16 cellular contexts compared by ENCODE assay signal in genomic region chr5:31492824-31493223, GRCh38. TPM values are rescaled to one million over a fixed set of nuclear protein-coding genes. Genes with fewer than 3 reads are reported as not detected.
DNase-seq lines count a peak whose midpoint lies in the region; ATAC-seq, FAIRE-seq and TF ChIP-seq lines count a peak whose summit lies in the region.
"Had no signal": no experiment of that assay in that cellular context is flagged by ENCODE, and none has a peak within 500 bp of the region (broad histone marks: within the 10 kb centered on the region; RNA-seq: fewer than 3 reads in every experiment).

No MANE protein-coding gene starts in this region.

- H3K36me3 ChIP-seq in bronchial epithelial cell (ENCODE audit: control insufficient read depth, insufficient read depth, low read length), result peaks cover 13% of the 10 kb centered on the region
- peaks cover 9 to 17% of the 10 kb centered on the region in 2 donors for H3K36me3 ChIP-seq in small intestine (ENCODE audit: control insufficient read depth in 2 of 2, insufficient read depth in 2 of 2, low read length in 2 of 2)
- H3K36me3 ChIP-seq in SJCRH30, result peaks cover 74% of the 10 kb centered on the region
- H3K36me3 ChIP-seq in kidney (ENCODE audit: control insufficient read depth in 1 of 2, insufficient read depth in 2 of 2, low read length in 2 of 2), result peaks cover 15 to 24% of the 10 kb centered on the region in 2 donors

- no peak for ATAC-seq in GM21619 (IDR thresholded peaks at IDR 0.05; ENCODE audit: unreplicated experiment)

- H3K27me3 ChIP-seq in bronchial epithelial cell (ENCODE audit: control insufficient read depth, insufficient read depth, low read length) (no peaks in the 10 kb centered on the region), small intestine (ENCODE audit: control insufficient read depth in 2 of 2, insufficient read depth in 2 of 2, low read length in 2 of 2) (no peaks in the 10 kb centered on the region), SJCRH30 (no peaks in the 10 kb centered on the region)
- H3K27me3 ChIP-seq: BLaER1 treated with 17β-estradiol and CSF1 and Interleukin-3, amounts not matched to agents 10 nM and 100 nM; neural progenitor cell; SJSA1 had no signal

- H3K9ac ChIP-seq in kidney (ENCODE audit: low read length in 2 of 2), result no peak overlapping the region
- H3K9ac ChIP-seq: BLaER1 treated with 17β-estradiol and CSF1 and Interleukin-3, amounts not matched to agents 10 nM and 100 nM; neural progenitor cell had no signal

- intact Hi-C loops in kidney (cut with DNase I), result no loop called here

- H3K27ac ChIP-seq in small intestine (ENCODE audit: low read depth in 1 of 2, low read length in 1 of 2) (no peak overlapping the region), SJCRH30 (no peak overlapping the region), kidney (ENCODE audit: low read depth in 2 of 2, low read length in 2 of 2) (no peak overlapping the region)
- H3K27ac ChIP-seq: BLaER1 treated with 17β-estradiol and CSF1 and Interleukin-3, amounts not matched to agents 10 nM and 100 nM; neural progenitor cell; SJSA1 had no signal

- WGBS in small intestine, 3 donors, result 29 to 53% (median 44%) methylated on average over 2 of the region's 2 CpGs

- H3K9me3 ChIP-seq in small intestine (ENCODE audit: control insufficient read depth, low read depth), result no peaks in the 10 kb centered on the region
- no peaks in the 10 kb centered on the region for H3K9me3 ChIP-seq in SJCRH30 (replicated peaks)
- H3K9me3 ChIP-seq in kidney (ENCODE audit: control insufficient read depth in 1 of 2, low read length in 2 of 2), result no peaks in the 10 kb centered on the region
- H3K9me3 ChIP-seq: BLaER1 treated with 17β-estradiol and CSF1 and Interleukin-3, amounts not matched to agents 10 nM and 100 nM; SJSA1 had no signal

- FAIRE-seq in bronchial epithelial cell (lab: Jason Lieb, UNC), result no peak
- no peak for FAIRE-seq in small intestine (lab: Jason Lieb, UNC)
- FAIRE-seq in kidney (lab: Jason Lieb, UNC), result no peak
- FAIRE-seq: keratinocyte had no signal

- H3K4me1 ChIP-seq in small intestine (ENCODE audit: control insufficient read depth in 2 of 2, insufficient read depth in 1 of 2, low read depth in 1 of 2, low read length in 1 of 2) (no peaks in the 10 kb centered on the region), SJCRH30 (no peaks in the 10 kb centered on the region), kidney (ENCODE audit: control insufficient read depth in 1 of 2, insufficient read depth in 1 of 2, low read depth in 1 of 2, low read length in 2 of 2) (no peaks in the 10 kb centered on the region)
- H3K4me1 ChIP-seq: BLaER1 treated with 17β-estradiol and CSF1 and Interleukin-3, amounts not matched to agents 10 nM and 100 nM; neural progenitor cell; SJSA1 had no signal

- no peak for TF ChIP-seq CTCF in bronchial epithelial cell (IDR thresholded peaks at IDR 0.05; ENCODE audit: insufficient read depth, low read length, severe bottlenecking)
- no peak for TF ChIP-seq CTCF in kidney (IDR thresholded peaks at IDR 0.05; ENCODE audit: borderline replicate concordance, extremely low read depth, insufficient read depth)

- H3K4me3 ChIP-seq in bronchial epithelial cell (ENCODE audit: low read depth, low read length), result no peak overlapping the region
- H3K4me3 ChIP-seq in small intestine (ENCODE audit: low read depth in 1 of 2, low read length in 2 of 2), result no peak overlapping the region
- H3K4me3 ChIP-seq in SJCRH30, result no peak overlapping the region
- no peak overlapping the region for H3K4me3 ChIP-seq in kidney (ENCODE audit: low read length in 2 of 2)
- H3K4me3 ChIP-seq: BLaER1 treated with 17β-estradiol and CSF1 and Interleukin-3, amounts not matched to agents 10 nM and 100 nM; neural progenitor cell; SJSA1 had no signal

- DNase-seq in NCI-H2171 treated with DMSO at 0.1 percent for 48 hours (lab: John Stamatoyannopoulos, UW), result peak; percentile 38
- no peak for DNase-seq in NCI-H2171 (lab: John Stamatoyannopoulos, UW)
- DNase-seq in bronchial epithelial cell (ENCODE audit: low read depth), result peak; percentile 19
- peak; percentile 50 for DNase-seq in glomerular endothelial cell (ENCODE audit: extremely low read depth, low read depth, low spot score)
- peak; percentile 17 for DNase-seq in small intestine
- DNase-seq in SJCRH30, result no peak
- DNase-seq in kidney, result no peak
- DNase-seq: 8988T; activated effector memory CD4-positive, alpha-beta T cell treated with anti-CD3 and anti-CD28 coated beads, Interleukin-2, amount 50 U/mL, for 16 hours; DMS53; NCI-H1436 had no signal

RNA-seq across cellular contexts. Expression of gene DROSHA, which starts 39.1 kb away (rescaled TPM):
- total RNA-seq in bronchial epithelial cell, result 30.8 and 37.0 TPM in 2 replicates
- total RNA-seq in glomerular endothelial cell, result 44.1 and 57.8 TPM in 2 replicates
- 10 to 100 TPM; 24.0 to 34.1 (median 28.6) TPM for polyA plus RNA-seq in small intestine
- total RNA-seq in SJCRH30 (2014; rRNA removed; shearing (Covaris generic)), result 104 and 105 TPM in 2 replicates
- 51.6 TPM for total RNA-seq in kidney
- polyA plus RNA-seq in kidney (ENCODE audit: insufficient read depth, low read depth, low replicate concordance), result 39.9 TPM

RNA-seq across cellular contexts. Expression of gene C5orf22, which starts 39.3 kb away (rescaled TPM):
- total RNA-seq in bronchial epithelial cell (15.5 and 15.7 TPM in 2 replicates), glomerular endothelial cell (18.2 and 18.7 TPM in 2 replicates), kidney (22.5 TPM)
- polyA plus RNA-seq in small intestine (10 to 100 TPM in 1 of 3 donors, 1 to 10 TPM in 2; 6.8 to 11.1 (median 7.8) TPM), kidney (ENCODE audit: insufficient read depth, low read depth, low replicate concordance) (8.2 TPM)
- 54.0 and 61.6 TPM in 2 replicates for total RNA-seq in SJCRH30 (2014; rRNA removed; shearing (Covaris generic))

Comparison
In these comparisons a context has a peak if more than half of its experiments do, and no peak if none do; other contexts are left out.
1. DNase-seq: peak in NCI-H2171 treated with DMSO at 0.1 percent for 48 hours (single experiment), bronchial epithelial cell (single experiment), glomerular endothelial cell (single experiment) and small intestine (single experiment); none in NCI-H2171 (single experiment), SJCRH30 (0 of 2) and kidney (single experiment).